ENCODE assay signal across 20 cellular contexts in the genomic region with DNA sequence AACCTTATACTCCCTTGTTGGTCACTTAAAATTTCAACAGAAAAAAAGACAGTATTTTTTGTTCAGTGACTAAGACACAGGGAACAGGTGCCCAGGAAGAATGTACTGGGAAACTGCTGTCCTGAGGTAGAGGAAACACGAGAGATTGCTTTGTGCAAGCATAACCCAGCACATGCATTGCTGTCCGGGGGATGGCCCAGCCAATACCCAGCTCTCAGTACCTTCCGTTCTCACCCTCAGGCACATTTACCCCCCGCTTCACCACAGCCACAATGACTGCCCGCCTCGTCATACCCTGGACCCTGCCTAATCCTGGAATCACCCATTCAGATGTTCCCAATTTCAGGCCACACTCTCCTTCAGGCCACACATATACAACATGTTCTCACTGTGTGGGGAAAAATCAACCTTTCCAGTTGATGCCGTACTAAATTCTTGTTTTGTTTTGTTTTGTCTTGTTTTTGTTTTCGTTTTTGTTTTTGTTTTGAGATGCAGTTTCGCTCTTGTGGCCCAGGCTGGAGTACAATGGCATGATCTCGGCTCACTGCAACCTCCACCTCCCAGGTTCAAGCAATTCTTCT.
DNase-seq lines count a peak whose midpoint lies in the region; ATAC-seq, FAIRE-seq and TF ChIP-seq lines count a peak whose summit lies in the region.
"Had no signal": no experiment of that assay in that cellular context is flagged by ENCODE, and none has a peak within 500 bp of the region (broad histone marks: within the 10 kb centered on the region; RNA-seq: fewer than 3 reads in every experiment).

No MANE protein-coding gene starts in this region.

- H3K79me1 ChIP-seq in trophoblast cell (ENCODE audit: low read length): no peaks in the 10 kb centered on the region

- no peak for TF ChIP-seq EP300 in gastroesophageal sphincter (IDR thresholded peaks at IDR 0.05)

- no peak for TF ChIP-seq POLR2A in gastroesophageal sphincter (IDR thresholded peaks at IDR 0.05)

- H3K79me2 ChIP-seq in trophoblast cell (ENCODE audit: control insufficient read depth, insufficient read depth, low read length, poor library complexity): no peaks in the 10 kb centered on the region

- H3K27ac ChIP-seq in heart right ventricle: peak overlapping the region in 6 of 10 donors; percentile 73 to 90 (median 80)
- H3K27ac ChIP-seq in gastroesophageal sphincter: peak overlapping the region in 3 of 4 donors; percentile 78 to 81 (median 79)
- no peak overlapping the region for H3K27ac ChIP-seq in trophoblast cell (ENCODE audit: low read depth, low read length)

- no peak overlapping the region for H3K4ac ChIP-seq in trophoblast cell (ENCODE audit: low read depth, low read length)

- no peak overlapping the region for H3K14ac ChIP-seq in trophoblast cell (ENCODE audit: low read length)

- TF ChIP-seq CTCF in heart right ventricle (IDR thresholded peaks at IDR 0.05) (no peak), gastroesophageal sphincter (IDR thresholded peaks at IDR 0.05) (no peak)

- 86 to 90% methylated on average over 10 of the region's 10 CpGs for WGBS in heart right ventricle, 2 donors
- 68 to 80% methylated on average over 3 to 9 of the region's 10 CpGs for WGBS in gastroesophageal sphincter (ENCODE audit: low coverage in 1 of 2), 2 donors
- no CpG with 5 or more reads among the region's 10 CpGs for WGBS in trophoblast cell (ENCODE audit: extremely low coverage, insufficient coverage, insufficient read length)

- no peak overlapping the region for H3K23ac ChIP-seq in trophoblast cell (ENCODE audit: low read length)

- H3K9ac ChIP-seq in trophoblast cell (ENCODE audit: low read length): peak overlapping the region; percentile 5

- no peak for FAIRE-seq in RCC 7860 (lab: Jason Lieb, UNC)

- H3K4me1 ChIP-seq in heart right ventricle (peaks cover 0 to 33% (median 5%) of the 10 kb centered on the region in 9 donors), gastroesophageal sphincter (peaks cover 0 to 68% (median 4%) of the 10 kb centered on the region in 3 donors), trophoblast cell (ENCODE audit: control insufficient read depth in 1 of 2, insufficient read depth in 2 of 2, low read length in 2 of 2) (no peaks in the 10 kb centered on the region)
- H3K4me1 ChIP-seq: BE2C had no signal

- H4K91ac ChIP-seq in trophoblast cell (ENCODE audit: low read depth, low read length): no peak overlapping the region

- H3K27me3 ChIP-seq in heart right ventricle (no peaks in the 10 kb centered on the region), gastroesophageal sphincter (no peaks in the 10 kb centered on the region), trophoblast cell (ENCODE audit: insufficient read depth, low read length) (no peaks in the 10 kb centered on the region)
- H3K27me3 ChIP-seq: BE2C had no signal

- no peak overlapping the region for H4K8ac ChIP-seq in trophoblast cell (ENCODE audit: low read depth, low read length)

- no peak overlapping the region for H3K4me3 ChIP-seq in heart right ventricle
- H3K4me3 ChIP-seq in gastroesophageal sphincter: no peak overlapping the region
- no peak overlapping the region for H3K4me3 ChIP-seq in trophoblast cell (ENCODE audit: low read depth, low read length)

- no peak overlapping the region for H2BK5ac ChIP-seq in trophoblast cell (ENCODE audit: low read depth, low read length, poor library complexity)

- intact Hi-C loops in heart right ventricle (cut with DNase I) (no loop called here), Right ventricle myocardium inferior (cut with DNase I) (loop anchor here (2.0 to 5.0 kb wide), 2 partner anchors 129 to 217 kb away; partner anchors contain the start of gene GREB1L)

- H3K18ac ChIP-seq in trophoblast cell (ENCODE audit: low read length): no peak overlapping the region

- H2BK120ac ChIP-seq in trophoblast cell (ENCODE audit: insufficient read depth, low read length, poor library complexity): no peak overlapping the region

- no peak overlapping the region for H2AK5ac ChIP-seq in trophoblast cell (ENCODE audit: low read length)

- no peak overlapping the region for H2AFZ ChIP-seq in trophoblast cell (ENCODE audit: insufficient read depth, low read length, poor library complexity)

- DNase-seq in heart right ventricle (no peak), Right ventricle myocardium inferior (ENCODE audit: missing footprints) (no peak), trophoblast cell (no peak), RCC 7860 (ENCODE audit: low spot score) (no peak)
- DNase-seq: BE2C; CD4-positive, CD25-positive, alpha-beta regulatory T cell; COR-L47; DMS 273 treated with DMSO at 0.1 percent for 48 hours; DND-41; HCEC 1CT; NCI-H1105; NCI-H2081; NCI-H2171 treated with DMSO at 0.1 percent for 48 hours; NCI-H446; NCI-H69; SHP77 treated with DMSO at 0.1 percent for 48 hours had no signal

- no peak overlapping the region for H2BK12ac ChIP-seq in trophoblast cell (ENCODE audit: low read length)

- no peaks in the 10 kb centered on the region for H3K9me3 ChIP-seq in heart right ventricle
- H3K9me3 ChIP-seq in gastroesophageal sphincter: no peaks in the 10 kb centered on the region
- H3K9me3 ChIP-seq in trophoblast cell (ENCODE audit: insufficient read depth, low read depth, low read length): no peaks in the 10 kb centered on the region
- H3K9me3 ChIP-seq: BE2C had no signal

- H3K4me2 ChIP-seq in trophoblast cell (ENCODE audit: low read length): no peak overlapping the region

- ATAC-seq in heart right ventricle (peak in 2 of 8 donors; percentile 7 to 17), Right ventricle myocardium inferior (no peak), gastroesophageal sphincter (no peak), GM19351 (IDR thresholded peaks at IDR 0.05; ENCODE audit: unreplicated experiment) (no peak), HG03159 (IDR thresholded peaks at IDR 0.05; ENCODE audit: unreplicated experiment) (no peak)
- ATAC-seq: Panc1 had no signal

- no peaks in the 10 kb centered on the region for H3K36me3 ChIP-seq in heart right ventricle
- H3K36me3 ChIP-seq in gastroesophageal sphincter: no peaks in the 10 kb centered on the region
- peaks cover 22 to 36% of the 10 kb centered on the region in 2 experiments for H3K36me3 ChIP-seq in trophoblast cell (ENCODE audit: control insufficient read depth in 1 of 2, insufficient read depth in 2 of 2, low read length in 2 of 2)
- H3K36me3 ChIP-seq: BE2C had no signal

- H4K12ac ChIP-seq in trophoblast cell (ENCODE audit: low read depth, low read length): no peak overlapping the region
